In genomic region chr11:46252373-46252914, GRCh38 we compare ENCODE assay signal across 1 cellular context.
TF ChIP-seq lines count a peak whose summit lies in the region.

No MANE protein-coding gene starts in this region.

TF ChIP-seq in HepG2, 621 proteins besides CTCF, POLR2A, EP300 and RAD21 (continued from another document and continues in another):
- TF ChIP-seq CBX5 (CRISPR knock-in tag; IDR thresholded peaks at IDR 0.05; ENCODE audit: borderline replicate concordance) (peak; percentile 42; the same call in 1 of the 2 replicates), ZNF503 (CRISPR knock-in tag; IDR thresholded peaks at IDR 0.05) (no peak), HNRNPLL (IDR thresholded peaks at IDR 0.05; ENCODE audit: low read depth, low read length, poor library complexity, severe bottlenecking) (no peak), ZNF296 (CRISPR knock-in tag; conservative IDR thresholded peaks at IDR 0.05) (no peak), HOXA3 (CRISPR knock-in tag; IDR thresholded peaks at IDR 0.05) (peak; percentile 64; the same call in 1 of the 2 replicates), HIC2 (CRISPR knock-in tag; IDR thresholded peaks at IDR 0.05; ENCODE audit: low read depth) (peak; percentile 37; the same call in 1 of the 2 replicates), FOXA3 (CRISPR knock-in tag; IDR thresholded peaks at IDR 0.05) (peak; percentile 81), HOXA7 (CRISPR knock-in tag; IDR thresholded peaks at IDR 0.05) (no peak), MBNL3 (CRISPR knock-in tag; conservative IDR thresholded peaks at IDR 0.05) (no peak), POLR2AphosphoS5 (IDR thresholded peaks at IDR 0.05; ENCODE audit: low read depth, low read length) (no peak), KLF16 (CRISPR knock-in tag; IDR thresholded peaks at IDR 0.05) (peak in 1 of 2 experiments; percentile 33; a peak in 1 of 4 replicates), ZBTB4 (CRISPR knock-in tag; IDR thresholded peaks at IDR 0.05; ENCODE audit: borderline replicate concordance) (no peak), CEBPB (IDR thresholded peaks at IDR 0.05; ENCODE audit: borderline replicate concordance, low read depth, low read length) (peak; percentile 64; the same call in 1 of the 2 replicates), ZXDC (CRISPR knock-in tag; IDR thresholded peaks at IDR 0.05) (no peak), ADNP (CRISPR knock-in tag; IDR thresholded peaks at IDR 0.05) (no peak), YEATS4 (CRISPR knock-in tag; IDR thresholded peaks at IDR 0.05; ENCODE audit: borderline replicate concordance) (no peak), ZFP41 (CRISPR knock-in tag; IDR thresholded peaks at IDR 0.05; ENCODE audit: borderline replicate concordance) (no peak), ZFX (CRISPR knock-in tag; IDR thresholded peaks at IDR 0.05; ENCODE audit: low read depth) (0 out of 2 replicates have a peak, but pooled peaks have one; percentile 39), ZNF607 (CRISPR knock-in tag; IDR thresholded peaks at IDR 0.05; ENCODE audit: borderline replicate concordance) (no peak), KDM5A (IDR thresholded peaks at IDR 0.05; ENCODE audit: borderline replicate concordance, low read length) (no peak), RAD51 (IDR thresholded peaks at IDR 0.05; ENCODE audit: borderline replicate concordance) (no peak), STAT6 (CRISPR knock-in tag; IDR thresholded peaks at IDR 0.05; ENCODE audit: borderline replicate concordance) (no peak), ZBTB34 (CRISPR knock-in tag; IDR thresholded peaks at IDR 0.05) (no peak), IRF2 (CRISPR knock-in tag; IDR thresholded peaks at IDR 0.05) (peak; percentile 74; the same call in 1 of the 2 replicates), YEATS2 (CRISPR knock-in tag; IDR thresholded peaks at IDR 0.05; ENCODE audit: borderline replicate concordance) (no peak), LCORL (IDR thresholded peaks at IDR 0.05) (no peak), LCORL (CRISPR knock-in tag; IDR thresholded peaks at IDR 0.05) (peak; percentile 81), ATF7 (IDR thresholded peaks at IDR 0.05) (peak; percentile 94), ATF7 (CRISPR knock-in tag; IDR thresholded peaks at IDR 0.05) (no peak), CREM (IDR thresholded peaks at IDR 0.05) (peak; percentile 36; the same call in 1 of the 2 replicates), CREM (CRISPR knock-in tag; IDR thresholded peaks at IDR 0.05) (no peak), MAFF (IDR thresholded peaks at IDR 0.05; ENCODE audit: low read depth, low read length) (no peak), MTF2 (CRISPR knock-in tag; IDR thresholded peaks at IDR 0.05; ENCODE audit: borderline replicate concordance) (no peak), HNF1A (IDR thresholded peaks at IDR 0.05; ENCODE audit: low read depth) (no peak), HNF1A (CRISPR knock-in tag; IDR thresholded peaks at IDR 0.05; ENCODE audit: borderline replicate concordance) (no peak), ZNF362 (CRISPR knock-in tag; IDR thresholded peaks at IDR 0.05; ENCODE audit: borderline replicate concordance) (peak; percentile 82; the same call in 1 of the 2 replicates), ZSCAN21 (CRISPR knock-in tag; IDR thresholded peaks at IDR 0.05; ENCODE audit: borderline replicate concordance) (0 out of 2 replicates have a peak, but pooled peaks have one; percentile 26), SOX6 (IDR thresholded peaks at IDR 0.05) (no peak), SOX6 (CRISPR knock-in tag; IDR thresholded peaks at IDR 0.05) (peak; percentile 97), ZNF253 (CRISPR knock-in tag; IDR thresholded peaks at IDR 0.05; ENCODE audit: borderline replicate concordance) (no peak), THAP8 (CRISPR knock-in tag; IDR thresholded peaks at IDR 0.05; ENCODE audit: borderline replicate concordance) (no peak)
